24 cellular contexts compared by ENCODE assay signal in the genomic region with DNA sequence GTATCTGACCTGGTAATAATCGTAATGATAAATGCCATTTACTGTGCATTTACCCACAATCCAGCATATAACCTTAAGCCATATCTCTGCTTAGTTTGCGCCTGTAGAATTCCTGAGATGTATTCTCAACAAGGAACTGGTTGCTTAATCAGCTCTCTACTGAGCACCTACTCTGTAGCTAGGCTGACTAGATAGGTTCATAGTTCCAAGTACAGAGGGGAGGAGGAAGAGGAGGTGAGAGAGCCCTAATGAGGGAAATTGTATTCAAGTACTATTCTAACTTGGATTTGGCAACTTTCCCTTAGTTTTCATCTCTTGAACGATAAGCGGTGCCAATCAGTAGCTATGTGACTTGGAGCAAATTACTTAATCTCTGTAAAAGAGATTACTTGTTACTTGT.
"Had no signal": no experiment of that assay in that cellular context is flagged by ENCODE, and none has a peak within 500 bp of the region (broad histone marks: within the 10 kb centered on the region; RNA-seq: fewer than 3 reads in every experiment).

No MANE protein-coding gene starts in this region.

- H3K36me3 ChIP-seq: adrenal gland, ascending aorta, brain microvascular endothelial cell, pancreas, tibial artery, WERI-Rb-1 had no signal

- H3K4me3 ChIP-seq: adrenal gland, ascending aorta, pancreas, tibial artery had no signal

- H3K4me1 ChIP-seq: adrenal gland, ascending aorta, foreskin keratinocyte, tibial artery had no signal

- DNase-seq: activated CD4-positive, alpha-beta T cell treated with anti-CD3 and anti-CD28 coated beads, Interleukin-2, amount 10 ng/mL, durations not matched to agents 7 days and 5 days; activated CD4-positive, CD25-positive, alpha-beta regulatory T cell treated with anti-CD3 and anti-CD28 coated beads, Interleukin-2, amount 50 U/mL, for 72 hours; activated CD8-positive, alpha-beta memory T cell treated with anti-CD3 and anti-CD28 coated beads, Interleukin-2, amount 10 ng/mL, durations not matched to agents 7 days and 5 days; activated CD8-positive, alpha-beta T cell treated with anti-CD3 and anti-CD28 coated beads for 36 hours; activated gamma-delta T cell treated with Interleukin-2 at 50 U/mL for 16 hours; activated T-cell treated with anti-CD3 and anti-CD28 coated beads for 4 hours; adrenal gland; brain microvascular endothelial cell; caudate nucleus; dermis blood vessel endothelial cell; effector CD8-positive, alpha-beta T cell; foreskin keratinocyte; glutamatergic neuron; hippocampal formation; kidney glomerular epithelial cell; left ventricle myocardium superior; nephron progenitor cell; pancreas; right cardiac atrium; stimulated activated CD4-positive, alpha-beta T cell treated with anti-CD3 and anti-CD28 coated beads, Interleukin-1b, Interleukin-23, amount 100 ng/mL, for 48 hours; stimulated activated naive CD8-positive, alpha-beta T cell treated with anti-CD3 and anti-CD28 coated beads, Interleukin-15, amount 100 ng/mL, for 72 hours; tibial artery; WERI-Rb-1 had no signal

- H3K27ac ChIP-seq: adrenal gland, ascending aorta, brain microvascular endothelial cell, foreskin keratinocyte, pancreas, tibial artery had no signal

- H3K27me3 ChIP-seq: adrenal gland, ascending aorta, brain microvascular endothelial cell, foreskin keratinocyte, pancreas had no signal

- H3K9me3 ChIP-seq: adrenal gland, ascending aorta, pancreas, tibial artery had no signal
